24 cellular contexts compared by ENCODE assay signal in the genomic region with DNA sequence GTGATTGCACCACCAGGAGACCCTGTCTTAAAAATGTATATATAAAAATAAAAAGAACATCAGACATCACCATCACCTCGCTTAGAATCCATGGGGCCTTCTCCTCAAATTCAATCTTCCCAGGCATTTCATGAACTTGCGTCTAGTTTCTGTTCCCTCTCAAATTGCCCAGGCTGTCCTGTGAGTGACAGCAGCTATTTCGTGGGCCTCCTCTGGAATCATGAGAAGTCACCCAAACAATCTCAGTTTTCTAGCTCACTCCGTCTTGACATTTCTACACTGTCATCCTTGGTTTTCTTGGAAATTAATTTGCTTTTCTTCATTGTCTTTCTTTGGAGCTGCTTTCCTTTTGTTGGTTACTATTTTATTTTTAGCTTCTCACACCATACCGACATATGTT. TPM values are rescaled to one million over a fixed set of nuclear protein-coding genes. Genes with fewer than 3 reads are reported as not detected.
"Had no signal": no experiment of that assay in that cellular context is flagged by ENCODE, and none has a peak within 500 bp of the region (broad histone marks: within the 10 kb centered on the region; RNA-seq: fewer than 3 reads in every experiment).

No MANE protein-coding gene starts in this region.

- DNase-seq: activated CD4-positive, alpha-beta T cell treated with anti-CD3 and anti-CD28 coated beads for 36 hours; activated CD4-positive, CD25-positive, alpha-beta regulatory T cell; activated CD8-positive, alpha-beta memory T cell treated with anti-CD3 and anti-CD28 coated beads, Interleukin-2, amount 10 ng/mL, durations not matched to agents 7 days and 5 days; activated CD8-positive, alpha-beta T cell treated with anti-CD3 and anti-CD28 coated beads, Interleukin-2, amount 10 ng/mL, durations not matched to agents 7 days and 5 days; activated naive CD4-positive, alpha-beta T cell; activated T-cell treated with anti-CD3 and anti-CD28 coated beads, Interleukin-2, amount 50 U/mL, for 72 hours; central memory CD4-positive, alpha-beta T cell; effector CD4-positive, alpha-beta T cell; left ventricle myocardium inferior; mucosa of descending colon; retina; stimulated activated CD4-positive, alpha-beta T cell treated with anti-CD3 and anti-CD28 coated beads, Interleukin-12 subunit alpha, Interleukin-12 subunit beta, amount 100 ng/mL, for 4 hours; stimulated activated CD4-positive, alpha-beta T cell treated with anti-CD3 and anti-CD28 coated beads, Interleukin-4, amount 100 ng/mL, for 1 hour; trophoblast cell had no signal

- H3K27me3 Mint-ChIP-seq: activated CD4-positive, alpha-beta T cell treated with anti-CD3 and anti-CD28 coated beads for 36 hours; activated CD8-positive, alpha-beta memory T cell treated with anti-CD3 and anti-CD28 coated beads, Interleukin-2, amount 10 ng/mL, durations not matched to agents 7 days and 5 days; natural killer cell treated with Interleukin-12 subunit alpha and Interleukin-12 subunit beta and Interleukin-15 and Interleukin-18, amount 100 ng/mL, for 72 hours; stimulated activated naive CD8-positive, alpha-beta T cell treated with anti-CD3 and anti-CD28 coated beads, Interleukin-15, Interleukin-2, amounts not matched to agents 100 ng/mL and 50 ng/mL, for 24 hours had no signal

- H3K36me3 Mint-ChIP-seq: activated naive CD4-positive, alpha-beta T cell treated with anti-CD3 and anti-CD28 coated beads, Interleukin-2, amount 50 U/mL, for 72 hours; natural killer cell treated with Interleukin-12 subunit alpha and Interleukin-12 subunit beta and Interleukin-15 and Interleukin-18, amount 100 ng/mL, for 72 hours had no signal

- H3K27ac Mint-ChIP-seq: activated CD4-positive, alpha-beta T cell treated with anti-CD3 and anti-CD28 coated beads for 36 hours; activated CD8-positive, alpha-beta memory T cell treated with anti-CD3 and anti-CD28 coated beads, Interleukin-2, amount 10 ng/mL, durations not matched to agents 7 days and 5 days; activated CD8-positive, alpha-beta T cell treated with anti-CD3 and anti-CD28 coated beads, Interleukin-2, amount 10 ng/mL, durations not matched to agents 7 days and 5 days; activated naive CD4-positive, alpha-beta T cell treated with anti-CD3 and anti-CD28 coated beads, Interleukin-2, amount 50 U/mL, for 72 hours; activated T-cell treated with anti-CD3 and anti-CD28 coated beads, Interleukin-2, amount 50 U/mL, for 72 hours; natural killer cell treated with Interleukin-12 subunit alpha and Interleukin-12 subunit beta and Interleukin-15 and Interleukin-18, amount 100 ng/mL, for 72 hours; stimulated activated naive CD8-positive, alpha-beta T cell treated with anti-CD3 and anti-CD28 coated beads, Interleukin-15, Interleukin-2, amounts not matched to agents 100 ng/mL and 50 ng/mL, for 24 hours had no signal

- H3K4me3 Mint-ChIP-seq: activated CD4-positive, alpha-beta T cell treated with anti-CD3 and anti-CD28 coated beads for 36 hours; activated CD8-positive, alpha-beta memory T cell treated with anti-CD3 and anti-CD28 coated beads, Interleukin-2, amount 10 ng/mL, durations not matched to agents 7 days and 5 days; activated CD8-positive, alpha-beta T cell treated with anti-CD3 and anti-CD28 coated beads, Interleukin-2, amount 10 ng/mL, durations not matched to agents 7 days and 5 days; activated T-cell treated with anti-CD3 and anti-CD28 coated beads, Interleukin-2, amount 50 U/mL, for 72 hours; natural killer cell treated with Interleukin-12 subunit alpha and Interleukin-12 subunit beta and Interleukin-15 and Interleukin-18, amount 100 ng/mL, for 72 hours; stimulated activated naive CD8-positive, alpha-beta T cell treated with anti-CD3 and anti-CD28 coated beads, Interleukin-15, Interleukin-2, amounts not matched to agents 100 ng/mL and 50 ng/mL, for 24 hours had no signal

- H3K9me3 Mint-ChIP-seq: activated naive CD4-positive, alpha-beta T cell treated with anti-CD3 and anti-CD28 coated beads, Interleukin-2, amount 50 U/mL, for 72 hours; activated T-cell treated with anti-CD3 and anti-CD28 coated beads, Interleukin-2, amount 50 U/mL, for 72 hours; natural killer cell treated with Interleukin-12 subunit alpha and Interleukin-12 subunit beta and Interleukin-15 and Interleukin-18, amount 100 ng/mL, for 72 hours; stimulated activated naive CD8-positive, alpha-beta T cell treated with anti-CD3 and anti-CD28 coated beads, Interleukin-15, Interleukin-2, amounts not matched to agents 100 ng/mL and 50 ng/mL, for 24 hours had no signal

RNA-seq across cellular contexts. Expression of gene SLC52A1, which starts 7.3 kb away (rescaled TPM):
- total RNA-seq: frontal cortex; left ventricle myocardium inferior; myocyte; natural killer cell treated with Interleukin-12 subunit alpha and Interleukin-12 subunit beta and Interleukin-15 and Interleukin-18, amount 100 ng/mL, for 72 hours; osteocyte; sciatic nerve; subcutaneous adipose tissue; thoracic aorta had no signal

RNA-seq across cellular contexts. Expression of gene INCA1, which starts 30.6 kb away (rescaled TPM):
- total RNA-seq: epithelial cell of proximal tubule, frontal cortex had no signal
